8 cellular contexts compared by ENCODE assay signal in the genomic region with DNA sequence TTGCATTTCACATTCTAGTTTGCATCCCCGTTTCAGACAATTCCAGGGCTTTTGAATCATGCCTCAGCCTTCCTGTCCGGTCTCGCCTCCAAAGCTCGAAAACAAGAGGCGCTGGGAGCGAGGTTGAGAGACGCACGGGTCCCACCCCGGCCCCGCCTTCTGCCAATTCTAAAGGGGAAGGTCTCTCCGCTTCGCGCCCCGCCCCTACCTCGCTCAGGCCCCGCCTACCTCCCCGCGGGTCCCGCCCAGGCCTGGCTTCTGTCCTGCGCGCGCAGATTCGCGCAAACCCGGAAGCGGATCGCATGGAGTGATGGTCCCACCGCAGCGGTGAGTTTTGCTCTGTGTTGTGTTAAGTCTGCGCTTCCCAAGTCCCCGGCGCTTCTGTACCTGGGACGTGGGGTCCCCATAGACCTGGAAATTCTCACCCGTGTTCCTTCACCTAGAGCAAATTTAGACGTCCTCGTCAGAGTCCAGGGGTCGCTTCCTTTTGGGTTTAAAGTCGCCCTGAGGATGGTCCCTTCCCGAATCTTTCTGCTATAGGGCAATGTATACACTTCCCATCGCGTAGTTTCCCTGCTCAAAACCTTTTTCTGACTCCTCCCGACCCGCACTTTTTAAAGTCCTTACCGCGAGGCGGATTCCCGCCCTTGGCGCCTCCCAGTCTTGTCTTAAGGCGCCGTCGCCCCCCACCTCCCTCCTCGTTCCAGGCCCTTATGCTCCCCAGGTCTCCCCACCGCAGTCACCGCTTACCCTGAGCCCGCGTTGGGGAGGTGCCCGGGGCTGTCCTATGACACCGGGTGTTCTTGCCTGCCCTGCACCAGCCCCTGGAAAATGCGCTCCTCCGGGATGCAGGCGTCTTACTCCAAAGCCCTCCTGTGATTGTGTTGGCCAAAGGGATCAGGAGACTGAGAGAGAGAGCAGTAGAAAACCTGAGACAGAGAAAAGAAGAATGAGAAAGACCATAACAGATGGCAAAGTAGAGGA. TPM values are rescaled to one million over a fixed set of nuclear protein-coding genes. Genes with fewer than 3 reads are reported as not detected.
DNase-seq lines count a peak whose midpoint lies in the region; ATAC-seq and TF ChIP-seq lines count a peak whose summit lies in the region.

A gene (plus strand): TSS at position 284 of the 984 bp plus-strand sequence. CDS start 7,559 bp downstream, outside the sequence.

- H3K4me3 ChIP-seq in AG04450 (ENCODE audit: low read depth, low read length), result peak within 1 kb of the TSS; percentile 91

- peaks cover 4% of the 10 kb centered on the region for H3K27me3 Mint-ChIP-seq in activated B cell treated with CpG ODN at 0.5 μM for 24 hours
- peaks cover 10% of the 10 kb centered on the region for H3K27me3 Mint-ChIP-seq in central memory CD8-positive, alpha-beta T cell

- H3K27me3 ChIP-seq in AG04450 (ENCODE audit: control insufficient read depth, insufficient read depth, low read length), result no peaks in the 10 kb centered on the region

- peaks cover 30% of the 10 kb centered on the region for H3K4me1 Mint-ChIP-seq in activated B cell treated with CpG ODN at 0.5 μM for 24 hours
- peaks cover 28% of the 10 kb centered on the region for H3K4me1 Mint-ChIP-seq in central memory CD8-positive, alpha-beta T cell

- POLR2A ChIA-PET in AG04450 (lab: Yijun Ruan, JAX) (interaction anchor here (0.7 kb wide), 1 partner anchor 223 kb away, joined by 6 read pairs; no protein-coding TSS in a partner anchor), activated B cell treated with CpG ODN at 0.5 μM for 24 hours (lab: Charles Lee) (interaction anchor here (0.5 to 1.1 kb wide), 6 partner anchors 16 to 964 kb away, joined by 3 to 4 read pairs (median 3); a partner anchor contains a TSS)

- H3K36me3 Mint-ChIP-seq in activated B cell treated with CpG ODN at 0.5 μM for 24 hours (ENCODE audit: low read depth), result peaks cover 34% of the 10 kb centered on the region
- peaks cover 12% of the 10 kb centered on the region for H3K36me3 Mint-ChIP-seq in central memory CD8-positive, alpha-beta T cell (ENCODE audit: insufficient read depth)

- DNase-seq in AG04450 (ENCODE audit: low read depth, low spot score) (peak; percentile 73), NCI-H2196 treated with DMSO at 0.1 percent for 48 hours (lab: John Stamatoyannopoulos, UW; ENCODE audit: unreplicated experiment) (peak; percentile 67), activated B cell treated with CpG ODN at 0.5 μM for 24 hours (peak; percentile 99), islet precursor cell (peak; percentile 98)
- DNase-seq in central memory CD8-positive, alpha-beta T cell (ENCODE audit: low spot score in 2 of 2), result peak; percentile 97 to 99
- DNase-seq in stimulated activated CD4-positive, alpha-beta T cell treated with anti-CD3 and anti-CD28 coated beads, Interleukin-12 subunit alpha, Interleukin-12 subunit beta, amount 100 ng/mL, for 48 hours (ENCODE audit: low read depth in 2 of 3, low spot score in 1 of 3), result peak; percentile 91 to 93 (median 91)

- H3K27ac ChIP-seq in AG04450 (ENCODE audit: low read depth, low read length), result peak within 1 kb of the TSS; percentile 68

- TF ChIP-seq CTCF in AG04450 (IDR thresholded peaks at IDR 0.05; ENCODE audit: low read depth, low read length) (no peak), activated B cell treated with CpG ODN at 0.5 μM for 24 hours (IDR thresholded peaks at IDR 0.05) (no peak)

- H3K9me3 ChIP-seq in AG04450 (ENCODE audit: control insufficient read depth, insufficient read depth, low read length), result peaks cover 25% of the 10 kb centered on the region

- H3K9me3 Mint-ChIP-seq in activated B cell treated with CpG ODN at 0.5 μM for 24 hours, result peaks cover 8% of the 10 kb centered on the region
- peaks cover 1% of the 10 kb centered on the region for H3K9me3 Mint-ChIP-seq in central memory CD8-positive, alpha-beta T cell

- CTCF ChIA-PET in AG04450 (lab: Charles Lee), result no interaction called here
- CTCF ChIA-PET in activated B cell treated with CpG ODN at 0.5 μM for 24 hours (lab: Charles Lee), result no interaction called here

- peak within 1 kb of the TSS; percentile 91 for H3K27ac Mint-ChIP-seq in activated B cell treated with CpG ODN at 0.5 μM for 24 hours
- H3K27ac Mint-ChIP-seq in central memory CD8-positive, alpha-beta T cell (ENCODE audit: low read depth), result peak within 1 kb of the TSS; percentile 92

- ATAC-seq in GM18870 (IDR thresholded peaks at IDR 0.05; ENCODE audit: unreplicated experiment), result peak; percentile 84
- ATAC-seq in HG03135 (IDR thresholded peaks at IDR 0.05; ENCODE audit: unreplicated experiment), result peak; percentile 91
- ATAC-seq in activated B cell treated with CpG ODN at 0.5 μM for 24 hours (ENCODE audit: low read depth), result peak; percentile 99
- peak; percentile 98 for ATAC-seq in central memory CD8-positive, alpha-beta T cell (replicated peaks; ENCODE audit: extremely low read depth, poor library complexity, severe bottlenecking)

- peak within 1 kb of the TSS; percentile 95 for H3K4me3 Mint-ChIP-seq in activated B cell treated with CpG ODN at 0.5 μM for 24 hours
- H3K4me3 Mint-ChIP-seq in central memory CD8-positive, alpha-beta T cell, result peak within 1 kb of the TSS; percentile 82

- intact Hi-C loops in activated B cell treated with CpG ODN at 0.5 μM for 24 hours (cut with micrococcal nuclease), result loop anchor here (1.0 to 10.0 kb wide), 11 partner anchors 32 to 1039 kb away; a partner anchor contains a TSS

RNA-seq across cellular contexts. Expression of the gene that starts here (rescaled TPM):
- 4.1 and 5.9 TPM in 2 replicates for polyA plus RNA-seq in AG04450 (2011; rRNA removed)
- polyA minus RNA-seq in AG04450 (2011; rRNA and poly(A)+ RNA removed), result 5.1 and 10.9 TPM in 2 replicates
- total RNA-seq in activated B cell treated with CpG ODN at 0.5 μM for 24 hours, result 11.6 and 11.9 TPM in 2 replicates

Comparison
In these comparisons a context has a peak if more than half of its experiments do, and no peak if none do; other contexts are left out.
1. Peak in every context shown above with its lines: DNase-seq, ATAC-seq, H3K4me3 ChIP-seq and H3K27ac ChIP-seq.